In the genomic region with DNA sequence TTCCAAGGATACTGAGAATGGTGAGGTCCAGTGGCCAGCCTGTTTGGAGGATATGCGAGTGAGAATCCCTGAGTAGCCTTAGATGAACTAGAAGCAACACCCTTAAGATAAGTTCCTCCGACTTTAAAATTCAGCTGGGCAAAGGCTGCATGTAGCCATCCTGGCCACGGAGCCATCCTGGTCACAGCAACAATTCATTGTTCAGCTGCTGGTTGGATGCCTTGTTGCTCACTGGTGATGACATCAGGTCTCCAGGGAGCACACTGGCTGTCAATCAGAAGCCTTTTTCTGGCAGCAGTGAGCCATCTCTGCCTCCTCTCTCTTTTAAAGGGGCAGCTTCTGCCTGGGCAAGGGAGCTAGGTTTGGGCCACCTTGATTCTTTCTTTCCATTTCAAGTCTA, we compare ENCODE assay signal across 10 cellular contexts. TPM values are rescaled to one million over a fixed set of nuclear protein-coding genes. Genes with fewer than 3 reads are reported as not detected.
DNase-seq lines count a peak whose midpoint lies in the region; ATAC-seq and TF ChIP-seq lines count a peak whose summit lies in the region.
"Had no signal": no experiment of that assay in that cellular context is flagged by ENCODE, and none has a peak within 500 bp of the region (broad histone marks: within the 10 kb centered on the region; RNA-seq: fewer than 3 reads in every experiment).

No MANE protein-coding gene starts in this region.

- H3K36me3 ChIP-seq in HCT116 (ENCODE audit: control insufficient read depth in 1 of 2, insufficient read depth in 2 of 2, low read length in 2 of 2) (no peaks in the 10 kb centered on the region), uterus (no peaks in the 10 kb centered on the region)

- no TSS peak for BruUV-seq in HCT116 (replicated peaks; lab: Mats Ljungman, UMichigan)

- H2AFZ ChIP-seq in HCT116 (ENCODE audit: low read depth, low read length, poor library complexity, severe bottlenecking), result no peak overlapping the region

- peak; percentile 74 for ATAC-seq in HCT116
- no peak for ATAC-seq in GM18909 (IDR thresholded peaks at IDR 0.05; ENCODE audit: poor library complexity, unreplicated experiment)
- ATAC-seq in GM21576 (IDR thresholded peaks at IDR 0.05; ENCODE audit: unreplicated experiment), result no peak

- no peaks in the 10 kb centered on the region for H3K79me2 ChIP-seq in HCT116 (ENCODE audit: insufficient read depth, low read length)

- DNase-seq in Ammon's horn (ENCODE audit: low spot score), result peak; percentile 43
- DNase-seq in HCT116 (ENCODE audit: low read depth, low spot score), result peak; percentile 23
- DNase-seq in SK-MEL-5 (ENCODE audit: low read depth, low spot score), result peak; percentile 74
- DNase-seq in globus pallidus (ENCODE audit: low spot score), result peak; percentile 46
- no peak for DNase-seq in uterus
- DNase-seq in NCI-H510A (lab: John Stamatoyannopoulos, UW), result no peak
- DNase-seq: NCI-H187 treated with DMSO at 0.1 percent for 48 hours had no signal

- no peaks in the 10 kb centered on the region for H3K4me1 ChIP-seq in HCT116 (ENCODE audit: control insufficient read depth in 1 of 2, insufficient read depth in 2 of 2, low read length in 2 of 2)
- no peaks in the 10 kb centered on the region for H3K4me1 ChIP-seq in uterus

- no peak for TF ChIP-seq CTCF in HCT116 (IDR thresholded peaks at IDR 0.05 in 2 of 3, conservative IDR thresholded peaks at IDR 0.05 in 1 of 3; ENCODE audit: borderline replicate concordance in 1 of 3, insufficient read depth in 1 of 3, low read depth in 2 of 3, low read length in 2 of 3)
- TF ChIP-seq CTCF in uterus (IDR thresholded peaks at IDR 0.05), result no peak

- no peak for TF ChIP-seq POLR2A in HCT116 (IDR thresholded peaks at IDR 0.05; ENCODE audit: borderline replicate concordance, extremely low read depth, insufficient read depth, insufficient read length)
- no peak for TF ChIP-seq POLR2A in uterus (IDR thresholded peaks at IDR 0.05)

- no peaks in the 10 kb centered on the region for H4K20me1 ChIP-seq in HCT116 (ENCODE audit: insufficient read depth)

- no peak overlapping the region for H3K4me2 ChIP-seq in HCT116 (ENCODE audit: low read length)

- CTCF ChIA-PET in HCT116 (lab: Charles Lee), result interaction anchor here (1.3 to 1.8 kb wide), 2 partner anchors 33 to 86 kb away, joined by 4 read pairs; no protein-coding TSS in a partner anchor

- POLR2A ChIA-PET in HCT116 (lab: Charles Lee), result no interaction called here

- no peaks in the 10 kb centered on the region for H3K9me3 ChIP-seq in HCT116 (ENCODE audit: control insufficient read depth in 1 of 2, insufficient read depth in 1 of 2, low read depth in 1 of 2, low read length in 2 of 2)
- peaks cover 0 to 6% of the 10 kb centered on the region in 2 donors for H3K9me3 ChIP-seq in uterus

- intact Hi-C loops in HCT116 (cut with micrococcal nuclease) (no loop called here), uterus (cut with DNase I; ENCODE audit: low total_unique reads) (no loop called here)

- H3K9ac ChIP-seq in HCT116 (ENCODE audit: low read length), result no peak overlapping the region

- H3K4me3 ChIP-seq in HCT116 (replicated peaks in 1 of 2; ENCODE audit: low read depth in 1 of 2, low read length in 2 of 2) (no peak overlapping the region), uterus (no peak overlapping the region)
- H3K4me3 ChIP-seq: dorsolateral prefrontal cortex had no signal

- no peaks in the 10 kb centered on the region for H3K9me2 ChIP-seq in HCT116 (ENCODE audit: insufficient read depth)

- RAD21 ChIA-PET in HCT116 (lab: Charles Lee; ENCODE audit: low non-redundant PET in 1 of 2, low total read pairs in 2 of 2, uncharacterized antibody in 2 of 2, unreplicated experiment in 2 of 2), result no interaction called here

- no peak overlapping the region for H3K27ac ChIP-seq in HCT116 (ENCODE audit: low read depth, low read length)
- H3K27ac ChIP-seq in uterus, result no peak overlapping the region
- H3K27ac ChIP-seq: dorsolateral prefrontal cortex had no signal

- no peak for TF ChIP-seq RAD21 in HCT116 (IDR thresholded peaks at IDR 0.05; ENCODE audit: low read depth)

- H3K27me3 ChIP-seq in HCT116 (ENCODE audit: insufficient read depth, low read length) (peaks cover 45% of the 10 kb centered on the region), uterus (peaks cover 0 to 5% of the 10 kb centered on the region in 2 donors)
- H3K27me3 ChIP-seq: dorsolateral prefrontal cortex had no signal

- in situ Hi-C loops in SK-MEL-5 (cut with HindIII; ENCODE audit: low pct_unique_long_range_greater_than_20kb, low sequenced_read_pairs), result no loop called here

TF ChIP-seq in HCT116, 20 proteins besides CTCF, POLR2A, EP300 and RAD21:
- no peak for TF ChIP-seq POLR2AphosphoS5 (IDR thresholded peaks at IDR 0.05; ENCODE audit: low read depth, low read length)
- TF ChIP-seq FOSL1 (IDR thresholded peaks at IDR 0.05; ENCODE audit: low read depth), result no peak
- TF ChIP-seq, protein P1, sequence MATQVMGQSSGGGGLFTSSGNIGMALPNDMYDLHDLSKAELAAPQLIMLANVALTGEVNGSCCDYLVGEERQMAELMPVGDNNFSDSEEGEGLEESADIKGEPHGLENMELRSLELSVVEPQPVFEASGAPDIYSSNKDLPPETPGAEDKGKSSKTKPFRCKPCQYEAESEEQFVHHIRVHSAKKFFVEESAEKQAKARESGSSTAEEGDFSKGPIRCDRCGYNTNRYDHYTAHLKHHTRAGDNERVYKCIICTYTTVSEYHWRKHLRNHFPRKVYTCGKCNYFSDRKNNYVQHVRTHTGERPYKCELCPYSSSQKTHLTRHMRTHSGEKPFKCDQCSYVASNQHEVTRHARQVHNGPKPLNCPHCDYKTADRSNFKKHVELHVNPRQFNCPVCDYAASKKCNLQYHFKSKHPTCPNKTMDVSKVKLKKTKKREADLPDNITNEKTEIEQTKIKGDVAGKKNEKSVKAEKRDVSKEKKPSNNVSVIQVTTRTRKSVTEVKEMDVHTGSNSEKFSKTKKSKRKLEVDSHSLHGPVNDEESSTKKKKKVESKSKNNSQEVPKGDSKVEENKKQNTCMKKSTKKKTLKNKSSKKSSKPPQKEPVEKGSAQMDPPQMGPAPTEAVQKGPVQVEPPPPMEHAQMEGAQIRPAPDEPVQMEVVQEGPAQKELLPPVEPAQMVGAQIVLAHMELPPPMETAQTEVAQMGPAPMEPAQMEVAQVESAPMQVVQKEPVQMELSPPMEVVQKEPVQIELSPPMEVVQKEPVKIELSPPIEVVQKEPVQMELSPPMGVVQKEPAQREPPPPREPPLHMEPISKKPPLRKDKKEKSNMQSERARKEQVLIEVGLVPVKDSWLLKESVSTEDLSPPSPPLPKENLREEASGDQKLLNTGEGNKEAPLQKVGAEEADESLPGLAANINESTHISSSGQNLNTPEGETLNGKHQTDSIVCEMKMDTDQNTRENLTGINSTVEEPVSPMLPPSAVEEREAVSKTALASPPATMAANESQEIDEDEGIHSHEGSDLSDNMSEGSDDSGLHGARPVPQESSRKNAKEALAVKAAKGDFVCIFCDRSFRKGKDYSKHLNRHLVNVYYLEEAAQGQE (IDR thresholded peaks at IDR 0.05; ENCODE audit: low read depth), result no peak
- TF ChIP-seq, protein P2, sequence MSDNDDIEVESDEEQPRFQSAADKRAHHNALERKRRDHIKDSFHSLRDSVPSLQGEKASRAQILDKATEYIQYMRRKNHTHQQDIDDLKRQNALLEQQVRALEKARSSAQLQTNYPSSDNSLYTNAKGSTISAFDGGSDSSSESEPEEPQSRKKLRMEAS (IDR thresholded peaks at IDR 0.05), result no peak
- TF ChIP-seq YY1 (IDR thresholded peaks at IDR 0.05; ENCODE audit: extremely low read depth, insufficient replicate concordance, low read depth, low read length), result no peak
- no peak for TF ChIP-seq ZFX (IDR thresholded peaks at IDR 0.05)
- TF ChIP-seq CBX3 (IDR thresholded peaks at IDR 0.05; ENCODE audit: low read depth), result no peak
- TF ChIP-seq EZH2 (IDR thresholded peaks at IDR 0.05), result no peak
- TF ChIP-seq JUND (IDR thresholded peaks at IDR 0.05), result no peak
- no peak for TF ChIP-seq SRF (IDR thresholded peaks at IDR 0.05; ENCODE audit: low read depth)
TF ChIP-seq in HCT116: peak in this region for 0.

RNA-seq across cellular contexts. Expression of a gene that starts 22.4 kb away (rescaled TPM):
- 0.05 TPM for total RNA-seq in HCT116 (2021; ENCODE audit: unreplicated experiment)
- not detected in 2 replicates for polyA plus RNA-seq in HCT116 (2012)
- total RNA-seq in SK-MEL-5 (2014; rRNA removed; shearing (Covaris generic)), result 10.7 and 10.9 TPM in 2 replicates
- polyA plus RNA-seq in SK-MEL-5 (2015; cell fraction: cytosol; rRNA removed), result 10.6 and 15.3 TPM in 2 replicates
- 4.5 and 5.9 TPM in 2 replicates for polyA plus RNA-seq in SK-MEL-5 (2015; cell fraction: nucleus; rRNA removed)
- total RNA-seq in uterus, result 1 to 10 TPM in 1 of 4 donors, under 1 TPM in 3; 0.26 to 5.3 (median 0.61) TPM

RNA-seq across cellular contexts. Expression of a gene that starts 52.8 kb away (rescaled TPM):
- total RNA-seq in HCT116 (2021; ENCODE audit: unreplicated experiment), result 200 TPM
- 67.0 and 89.6 TPM in 2 replicates for polyA plus RNA-seq in HCT116 (2012)
- total RNA-seq in SK-MEL-5 (2014; rRNA removed; shearing (Covaris generic)), result 129 and 134 TPM in 2 replicates
- polyA plus RNA-seq in SK-MEL-5 (2015; cell fraction: cytosol; rRNA removed), result 248 and 336 TPM in 2 replicates
- polyA plus RNA-seq in SK-MEL-5 (2015; cell fraction: nucleus; rRNA removed), result 132 and 156 TPM in 2 replicates
- 100 to 1,000 TPM in 2 of 4 donors, 10 to 100 TPM in 2; 54.3 to 131 (median 108) TPM for total RNA-seq in uterus

Comparison
In these comparisons a context has a peak if more than half of its experiments do, and no peak if none do; other contexts are left out.
1. DNase-seq: peak in Ammon's horn (single experiment), HCT116 (single experiment), SK-MEL-5 (single experiment) and globus pallidus (single experiment); none in uterus (0 of 2) and NCI-H510A (single experiment).